30 cellular contexts compared by ENCODE assay signal in the genomic region with DNA sequence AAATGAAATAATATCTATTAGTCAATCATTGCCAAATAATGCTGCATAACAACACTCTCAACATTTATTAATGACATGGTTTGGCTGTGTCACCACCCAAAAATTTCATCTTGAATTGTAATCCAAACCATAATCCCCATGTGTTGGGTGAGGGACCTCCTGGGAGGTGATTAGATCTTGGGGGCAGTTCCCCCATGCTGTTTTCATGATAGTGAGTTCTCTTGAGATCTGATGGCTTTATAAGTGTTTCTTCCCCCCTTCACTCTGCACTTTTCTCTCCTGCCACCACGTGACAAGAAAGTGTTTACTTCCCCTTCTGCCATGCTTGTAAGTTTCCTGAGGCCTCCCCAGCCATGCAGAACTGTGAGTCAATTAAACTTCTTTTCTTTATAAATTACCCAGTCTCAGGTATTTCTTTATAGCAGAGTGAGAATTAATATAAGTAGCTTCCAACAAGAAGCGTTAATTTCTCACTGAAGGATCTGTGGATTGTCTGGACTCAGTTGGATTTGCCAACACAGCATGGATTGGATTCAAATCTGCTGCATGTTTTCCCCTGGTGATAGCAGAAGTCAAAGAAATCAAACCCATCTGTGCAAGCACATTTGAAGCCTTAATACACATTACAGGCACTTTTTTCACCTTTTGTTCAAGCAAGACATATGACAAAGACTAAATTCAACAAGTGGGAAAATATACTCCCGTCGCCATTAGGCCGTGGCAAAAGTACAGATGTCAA.
DNase-seq lines count a peak whose midpoint lies in the region; ATAC-seq, FAIRE-seq and TF ChIP-seq lines count a peak whose summit lies in the region.
"Had no signal": no experiment of that assay in that cellular context is flagged by ENCODE, and none has a peak within 500 bp of the region (broad histone marks: within the 10 kb centered on the region; RNA-seq: fewer than 3 reads in every experiment).

No MANE protein-coding gene starts in this region.

- H3K4me3 Mint-ChIP-seq in Calu3 (ENCODE audit: low read depth, unreplicated experiment): no peak overlapping the region
- H3K4me3 Mint-ChIP-seq: activated CD4-positive, alpha-beta T cell treated with anti-CD3 and anti-CD28 coated beads, Interleukin-2, amount 10 ng/mL, durations not matched to agents 7 days and 5 days; activated CD8-positive, alpha-beta memory T cell treated with anti-CD3 and anti-CD28 coated beads, Interleukin-2, amount 10 ng/mL, durations not matched to agents 7 days and 5 days; activated T-cell treated with anti-CD3 and anti-CD28 coated beads, Interleukin-2, amount 50 U/mL, for 72 hours; CD14-positive monocyte had no signal

- TF ChIP-seq CTCF in Calu3 (IDR thresholded peaks at IDR 0.05; ENCODE audit: unreplicated experiment) (no peak), HL-60 (IDR thresholded peaks at IDR 0.05; ENCODE audit: insufficient read depth, low read length) (no peak)

- FAIRE-seq in RCC 7860 (lab: Jason Lieb, UNC): peak; percentile 46
- FAIRE-seq: GM19239 had no signal

- H3K27ac Mint-ChIP-seq in Calu3 (ENCODE audit: unreplicated experiment): peak overlapping the region; percentile 31
- H3K27ac Mint-ChIP-seq: activated CD4-positive, alpha-beta T cell treated with anti-CD3 and anti-CD28 coated beads, Interleukin-2, amount 10 ng/mL, durations not matched to agents 7 days and 5 days; activated CD8-positive, alpha-beta memory T cell treated with anti-CD3 and anti-CD28 coated beads, Interleukin-2, amount 10 ng/mL, durations not matched to agents 7 days and 5 days; activated T-cell treated with anti-CD3 and anti-CD28 coated beads, Interleukin-2, amount 50 U/mL, for 72 hours had no signal

- CTCF ChIA-PET in Calu3 (lab: Charles Lee): no interaction called here

- H3K27me3 ChIP-seq in HL-60 (ENCODE audit: insufficient read depth, poor library complexity, severe bottlenecking): no peaks in the 10 kb centered on the region
- H3K27me3 ChIP-seq: cardiac muscle cell, esophagus squamous epithelium, vagina had no signal

- H3K36me3 Mint-ChIP-seq in Calu3 (ENCODE audit: insufficient read depth, unreplicated experiment): peaks cover 8% of the 10 kb centered on the region
- H3K36me3 Mint-ChIP-seq: activated CD8-positive, alpha-beta memory T cell treated with anti-CD3 and anti-CD28 coated beads, Interleukin-2, amount 10 ng/mL, durations not matched to agents 7 days and 5 days had no signal

- intact Hi-C loops in Calu3 (cut with micrococcal nuclease; ENCODE audit: unreplicated experiment): loop anchor here (10.0 kb wide), 1 partner anchor 170 kb away; no protein-coding TSS in a partner anchor

- peaks cover 8% of the 10 kb centered on the region for H3K4me1 Mint-ChIP-seq in Calu3 (ENCODE audit: low read depth, unreplicated experiment)
- H3K4me1 Mint-ChIP-seq: activated CD4-positive, alpha-beta T cell treated with anti-CD3 and anti-CD28 coated beads, Interleukin-2, amount 10 ng/mL, durations not matched to agents 7 days and 5 days; activated CD8-positive, alpha-beta memory T cell treated with anti-CD3 and anti-CD28 coated beads, Interleukin-2, amount 10 ng/mL, durations not matched to agents 7 days and 5 days had no signal

- ATAC-seq in GM21825 (IDR thresholded peaks at IDR 0.05; ENCODE audit: unreplicated experiment) (no peak), HG02870 (IDR thresholded peaks at IDR 0.05; ENCODE audit: unreplicated experiment) (no peak), HG03378 (IDR thresholded peaks at IDR 0.05; ENCODE audit: unreplicated experiment) (no peak)
- ATAC-seq: activated CD8-positive, alpha-beta memory T cell treated with anti-CD3 and anti-CD28 coated beads, Interleukin-2, amount 10 ng/mL, durations not matched to agents 7 days and 5 days; activated T-cell treated with anti-CD3 and anti-CD28 coated beads, Interleukin-2, amount 50 U/mL, for 72 hours; mucosa of descending colon; Panc1; right cardiac atrium; stimulated activated naive CD8-positive, alpha-beta T cell treated with anti-CD3 and anti-CD28 coated beads, Interleukin-15, Interleukin-2, amounts not matched to agents 100 U/mL and 50 U/mL, for 24 hours had no signal

- no TSS peak for BruUV-seq in Calu3 (replicated peaks; lab: Mats Ljungman, UMichigan)

- H3K4me3 ChIP-seq in HL-60 (replicated peaks; ENCODE audit: insufficient read depth, low read length): no peak overlapping the region
- H3K4me3 ChIP-seq: cardiac muscle cell, esophagus squamous epithelium, lung, mucosa of descending colon, thoracic aorta, vagina had no signal

- 0 out of 2 replicates have a peak overlapping the region, but pooled peaks have one; percentile 21 for H3K27ac ChIP-seq in HL-60 (replicated peaks)
- H3K27ac ChIP-seq: cardiac muscle cell, esophagus squamous epithelium, parathyroid adenoma, thoracic aorta, vagina had no signal

- no peaks in the 10 kb centered on the region for H3K27me3 Mint-ChIP-seq in Calu3 (ENCODE audit: unreplicated experiment)
- H3K27me3 Mint-ChIP-seq: activated CD4-positive, alpha-beta T cell treated with anti-CD3 and anti-CD28 coated beads, Interleukin-2, amount 10 ng/mL, durations not matched to agents 7 days and 5 days; activated CD8-positive, alpha-beta memory T cell treated with anti-CD3 and anti-CD28 coated beads, Interleukin-2, amount 10 ng/mL, durations not matched to agents 7 days and 5 days had no signal

- DNase-seq in Calu3 (no peak), HL-60 (ENCODE audit: low read depth in 1 of 2, low spot score in 1 of 2) (peak in 1 of 2 experiments; percentile 39), RCC 7860 (ENCODE audit: low spot score) (no peak), iris pigment epithelial cell (ENCODE audit: low read depth) (peak; percentile 34)
- no peak for DNase-seq in stimulated activated CD4-positive, alpha-beta T cell treated with anti-CD3 and anti-CD28 coated beads, Interleukin-15, amount 100 ng/mL, for 24 hours
- DNase-seq: activated CD4-positive, alpha-beta T cell treated with anti-CD3 and anti-CD28 coated beads, Interleukin-2, amount 10 ng/mL, durations not matched to agents 7 days and 5 days; activated CD8-positive, alpha-beta memory T cell treated with anti-CD3 and anti-CD28 coated beads, Interleukin-2, amount 10 ng/mL, durations not matched to agents 7 days and 5 days; activated naive CD4-positive, alpha-beta T cell treated with Interleukin-2 at 50 U/mL for 16 hours; activated T-cell treated with anti-CD3 and anti-CD28 coated beads, Interleukin-2, amount 50 U/mL, for 72 hours; cortex of kidney; esophagus squamous epithelium; KG1; kidney; mucosa of descending colon; NCI-H1105; NCI-H2081 treated with DMSO at 0.1 percent for 48 hours; right cardiac atrium; stimulated activated CD4-positive, alpha-beta T cell treated with anti-CD3 and anti-CD28 coated beads, Interleukin-4, amount 100 ng/mL, for 4 hours; stimulated activated naive CD8-positive, alpha-beta T cell treated with anti-CD3 and anti-CD28 coated beads, Interleukin-15, Interleukin-2, amounts not matched to agents 100 U/mL and 50 U/mL, for 24 hours had no signal

- peaks cover 3% of the 10 kb centered on the region for H3K9me3 Mint-ChIP-seq in Calu3 (ENCODE audit: low read depth, unreplicated experiment)
- H3K9me3 Mint-ChIP-seq: activated CD4-positive, alpha-beta T cell treated with anti-CD3 and anti-CD28 coated beads, Interleukin-2, amount 10 ng/mL, durations not matched to agents 7 days and 5 days had no signal
